Comparison of ENCODE assay signal across 24 cellular contexts in the genomic region with DNA sequence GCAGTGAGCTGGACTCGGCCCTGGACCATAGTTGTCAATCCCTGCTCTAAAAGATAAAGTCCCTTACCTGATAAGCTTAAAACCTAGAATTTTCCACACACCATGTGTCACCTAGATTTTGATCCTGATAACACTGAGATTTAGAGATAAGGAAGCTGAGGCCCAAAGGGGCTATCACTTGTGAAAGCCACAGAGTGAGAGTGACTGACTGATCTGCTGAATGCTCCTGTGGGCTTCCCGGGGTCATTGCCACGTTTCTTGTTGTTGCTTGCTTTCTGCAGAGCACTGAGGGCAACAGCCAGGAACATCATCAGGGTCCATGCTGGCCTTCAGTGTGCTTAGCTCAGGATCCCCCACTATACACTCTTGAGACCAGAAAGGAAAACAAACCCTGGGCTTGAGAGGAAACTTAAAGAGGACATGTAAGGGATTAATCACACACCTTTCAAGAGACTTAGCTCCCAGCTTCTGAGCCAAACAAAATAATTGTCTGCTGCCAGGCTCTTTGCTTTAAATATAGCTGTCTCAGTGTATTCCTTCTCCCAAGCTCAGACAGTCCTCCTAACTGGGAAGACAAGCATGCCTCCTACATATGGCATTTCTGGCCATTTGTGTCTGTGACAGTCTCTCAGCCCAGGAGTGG.
DNase-seq lines count a peak whose midpoint lies in the region; ATAC-seq and TF ChIP-seq lines count a peak whose summit lies in the region.
"Had no signal": no experiment of that assay in that cellular context is flagged by ENCODE, and none has a peak within 500 bp of the region (broad histone marks: within the 10 kb centered on the region; RNA-seq: fewer than 3 reads in every experiment).

No MANE protein-coding gene starts in this region.

- H3K27ac Mint-ChIP-seq in nephron, result peak overlapping the region; percentile 36 to 58 (median 39)
- H3K27ac Mint-ChIP-seq: activated CD4-positive, alpha-beta memory T cell treated with anti-CD3 and anti-CD28 coated beads for 36 hours; activated naive CD4-positive, alpha-beta T cell treated with anti-CD3 and anti-CD28 coated beads, Interleukin-2, amount 50 U/mL, for 72 hours; CD8-positive, alpha-beta T cell; stimulated activated naive CD8-positive, alpha-beta T cell treated with anti-CD3 and anti-CD28 coated beads, Interleukin-15, Interleukin-2, amounts not matched to agents 100 ng/mL and 50 ng/mL, for 24 hours; T-helper 1 cell treated with Interleukin-12 subunit alpha and Interleukin-12 subunit beta and Interleukin-4 antibody, amounts not matched to agents 30 μg/mL and 1 μg/mL, for 36 hours; type B pancreatic cell had no signal

- no peaks in the 10 kb centered on the region for H4K20me1 ChIP-seq in IMR-90 (ENCODE audit: insufficient read depth, low read length)

- no TSS peak for BruUV-seq in IMR-90 (replicated peaks; lab: Mats Ljungman, UMichigan)

- WGBS in IMR-90 (ENCODE audit: extremely low coverage in 2 of 2, insufficient read length in 1 of 2), 2 experiments, result no CpG with 5 or more reads among the region's 3 CpGs

- H2BK5ac ChIP-seq in IMR-90 (ENCODE audit: low read depth, low read length, poor library complexity, severe bottlenecking), result no peak overlapping the region

- H3K27ac ChIP-seq in ACC112 (ENCODE audit: low read depth, low read length) (peak overlapping the region; percentile 79), IMR-90 (ENCODE audit: insufficient read depth, low read length) (no peak overlapping the region), cingulate gyrus (ENCODE audit: low read depth, low read length) (peak overlapping the region; percentile 35), ascending aorta (no peak overlapping the region)
- H3K27ac ChIP-seq: esophagus squamous epithelium had no signal

- peaks cover 4% of the 10 kb centered on the region for H3K27me3 Mint-ChIP-seq in nephron (ENCODE audit: low read depth)
- H3K27me3 Mint-ChIP-seq: type B pancreatic cell had no signal

- no peak for TF ChIP-seq RAD21 in IMR-90 (IDR thresholded peaks at IDR 0.05; ENCODE audit: low read length)

- H2AK9ac ChIP-seq in IMR-90 (replicated peaks; ENCODE audit: low read depth, low read length, poor library complexity), result no peak overlapping the region

- no peaks in the 10 kb centered on the region for H3K79me1 ChIP-seq in IMR-90 (ENCODE audit: low read depth in 1 of 2, low read length in 2 of 2)

- POLR2A ChIA-PET in IMR-90 (lab: Charles Lee; ENCODE audit: unreplicated experiment), result no interaction called here

- H3K23ac ChIP-seq in IMR-90 (ENCODE audit: low read depth, low read length), result no peak overlapping the region

- in situ Hi-C loops in IMR-90 (cut with MboI; ENCODE audit: low sequenced_read_pairs), result no loop called here

- ATAC-seq in IMR-90 (ENCODE audit: low read depth), result no peak
- ATAC-seq: activated naive CD4-positive, alpha-beta T cell treated with anti-CD3 and anti-CD28 coated beads, Interleukin-2, amount 50 U/mL, for 72 hours; CD8-positive, alpha-beta T cell had no signal

- H2BK20ac ChIP-seq in IMR-90 (ENCODE audit: low read depth, low read length), result no peak overlapping the region

- H2AFZ ChIP-seq in ACC112 (ENCODE audit: low read length, unreplicated experiment), result no peak overlapping the region
- no peak overlapping the region for H2AFZ ChIP-seq in IMR-90 (replicated peaks; ENCODE audit: low read length, poor library complexity)

- no peak overlapping the region for H3K9ac ChIP-seq in IMR-90 (ENCODE audit: low read depth, low read length)

- no peaks in the 10 kb centered on the region for H3K9me3 Mint-ChIP-seq in nephron
- H3K9me3 Mint-ChIP-seq: activated CD4-positive, alpha-beta memory T cell treated with anti-CD3 and anti-CD28 coated beads for 36 hours; activated naive CD4-positive, alpha-beta T cell treated with anti-CD3 and anti-CD28 coated beads, Interleukin-2, amount 50 U/mL, for 72 hours; CD8-positive, alpha-beta T cell; stimulated activated naive CD8-positive, alpha-beta T cell treated with anti-CD3 and anti-CD28 coated beads, Interleukin-15, Interleukin-2, amounts not matched to agents 100 ng/mL and 50 ng/mL, for 24 hours; T-helper 1 cell treated with Interleukin-12 subunit alpha and Interleukin-12 subunit beta and Interleukin-4 antibody, amounts not matched to agents 30 μg/mL and 1 μg/mL, for 36 hours; type B pancreatic cell had no signal

- H3K36me3 ChIP-seq in ACC112 (ENCODE audit: insufficient read depth, low read length), result no peaks in the 10 kb centered on the region
- no peaks in the 10 kb centered on the region for H3K36me3 ChIP-seq in IMR-90 (ENCODE audit: control insufficient read depth, insufficient read depth, low read length)
- H3K36me3 ChIP-seq in ascending aorta, result no peaks in the 10 kb centered on the region
- H3K36me3 ChIP-seq: esophagus squamous epithelium had no signal

- 0 out of 2 replicates have a peak overlapping the region, but pooled peaks have one; percentile 5 for H3K14ac ChIP-seq in IMR-90 (replicated peaks; ENCODE audit: low read depth, low read length)

- no peak overlapping the region for H4K5ac ChIP-seq in IMR-90 (ENCODE audit: low read depth, low read length)

- H3K4me1 Mint-ChIP-seq in nephron, result peaks cover 69% of the 10 kb centered on the region

- no peak overlapping the region for H3K56ac ChIP-seq in IMR-90 (ENCODE audit: extremely low read depth, insufficient read depth, low read length)

- no peak overlapping the region for H3K4ac ChIP-seq in IMR-90 (ENCODE audit: low read depth, low read length)

- no peak overlapping the region for H2AK5ac ChIP-seq in IMR-90 (ENCODE audit: low read depth, low read length)

- dilution Hi-C loops in IMR-90 (cut with HindIII; ENCODE audit: low sequenced_read_pairs, unreplicated experiment), result no loop called here

- H3K4me3 ChIP-seq in ACC112 (ENCODE audit: low read depth, low read length) (no peak overlapping the region), IMR-90 (ENCODE audit: insufficient read depth, low read depth, low read length) (no peak overlapping the region), ascending aorta (no peak overlapping the region)
- H3K4me3 ChIP-seq: esophagus squamous epithelium had no signal

- intact Hi-C loops in IMR-90 (cut with micrococcal nuclease) (no loop called here), ascending aorta (cut with DNase I) (no loop called here)

- no peaks in the 10 kb centered on the region for H3K9me3 ChIP-seq in IMR-90 (ENCODE audit: control insufficient read depth, insufficient read depth, low read length)
- H3K9me3 ChIP-seq in ascending aorta, result no peaks in the 10 kb centered on the region
- H3K9me3 ChIP-seq: esophagus squamous epithelium had no signal

- no peak overlapping the region for H4K91ac ChIP-seq in IMR-90 (ENCODE audit: insufficient read depth, low read depth, low read length)

- H2BK15ac ChIP-seq in IMR-90 (ENCODE audit: low read depth, low read length), result no peak overlapping the region

- H4K8ac ChIP-seq in IMR-90 (ENCODE audit: low read depth in 2 of 2, low read length in 2 of 2), result no peak overlapping the region

- no peak overlapping the region for H3K4me3 Mint-ChIP-seq in nephron
- H3K4me3 Mint-ChIP-seq: activated CD4-positive, alpha-beta memory T cell treated with anti-CD3 and anti-CD28 coated beads for 36 hours; CD8-positive, alpha-beta T cell; stimulated activated naive CD8-positive, alpha-beta T cell treated with anti-CD3 and anti-CD28 coated beads, Interleukin-15, Interleukin-2, amounts not matched to agents 100 ng/mL and 50 ng/mL, for 24 hours; T-helper 1 cell treated with Interleukin-12 subunit alpha and Interleukin-12 subunit beta and Interleukin-4 antibody, amounts not matched to agents 30 μg/mL and 1 μg/mL, for 36 hours; type B pancreatic cell had no signal

- H3K27me3 ChIP-seq in ACC112 (ENCODE audit: insufficient read depth, low read length) (no peaks in the 10 kb centered on the region), IMR-90 (ENCODE audit: control insufficient read depth, insufficient read depth, low read length) (peaks cover 1% of the 10 kb centered on the region), ascending aorta (no peaks in the 10 kb centered on the region)
- H3K27me3 ChIP-seq: esophagus squamous epithelium had no signal

- H3K79me2 ChIP-seq in ACC112 (ENCODE audit: control insufficient read depth, insufficient read depth, low read length, unreplicated experiment), result no peaks in the 10 kb centered on the region

- no peaks in the 10 kb centered on the region for H3K9me1 ChIP-seq in IMR-90 (ENCODE audit: insufficient read depth, low read length)

- H3K4me1 ChIP-seq in ACC112 (ENCODE audit: control insufficient read depth, insufficient read depth, low read length, unreplicated experiment), result peaks cover 71% of the 10 kb centered on the region
- H3K4me1 ChIP-seq in IMR-90 (ENCODE audit: control insufficient read depth, insufficient read depth, low read length), result peaks cover 6% of the 10 kb centered on the region
- H3K4me1 ChIP-seq in ascending aorta, result peaks cover 0 to 2% of the 10 kb centered on the region in 2 donors

- H3K18ac ChIP-seq in IMR-90 (ENCODE audit: low read depth, low read length), result peak overlapping the region; percentile 34; the same call in 1 of the 2 replicates

- no peak for TF ChIP-seq CTCF in IMR-90 (conservative IDR thresholded peaks at IDR 0.05; ENCODE audit: low read depth, low read length)
- no peak for TF ChIP-seq CTCF in nephron (IDR thresholded peaks at IDR 0.05; ENCODE audit: unreplicated experiment in 3 of 3)
- no peak for TF ChIP-seq CTCF in ascending aorta (IDR thresholded peaks at IDR 0.05)

- no peak overlapping the region for H2BK120ac ChIP-seq in IMR-90 (ENCODE audit: low read depth, low read length)

- TF ChIP-seq POLR2A in IMR-90 (IDR thresholded peaks at IDR 0.05; ENCODE audit: low read depth, low read length), result no peak

- DNase-seq in IMR-90, result no peak
- no peak for DNase-seq in activated naive CD4-positive, alpha-beta T cell treated with Interleukin-2 at 50 U/mL for 16 hours
- no peak for DNase-seq in activated effector memory CD4-positive, alpha-beta T cell treated with anti-CD3 and anti-CD28 coated beads, Interleukin-2, amount 50 U/mL, for 16 hours
- DNase-seq in medulla oblongata (ENCODE audit: extremely low spot score), result no peak
- DNase-seq in ascending aorta (ENCODE audit: low spot score in 2 of 2), result no peak
- DNase-seq: activated CD4-positive, alpha-beta memory T cell treated with anti-CD3 and anti-CD28 coated beads for 36 hours; activated T-cell treated with anti-CD3 and anti-CD28 coated beads, Interleukin-2, amount 50 U/mL, for 1 hour; caudate nucleus; CD8-positive, alpha-beta T cell; esophagus squamous epithelium; GOT3; head of caudate nucleus; kidney; NCI-H1930; NCI-H510A; retina; SHP77 treated with DMSO at 0.1 percent for 48 hours had no signal

- CTCF ChIA-PET in IMR-90 (lab: Yijun Ruan, JAX), result no interaction called here

- no peak overlapping the region for H3K4me2 ChIP-seq in IMR-90 (ENCODE audit: low read depth, low read length)

- H3K36me3 Mint-ChIP-seq in nephron (ENCODE audit: low read depth), result no peaks in the 10 kb centered on the region
- H3K36me3 Mint-ChIP-seq: activated CD4-positive, alpha-beta memory T cell treated with anti-CD3 and anti-CD28 coated beads for 36 hours; activated naive CD4-positive, alpha-beta T cell treated with anti-CD3 and anti-CD28 coated beads, Interleukin-2, amount 50 U/mL, for 72 hours; CD8-positive, alpha-beta T cell; type B pancreatic cell had no signal

TF ChIP-seq in IMR-90, 13 proteins besides CTCF, POLR2A, EP300 and RAD21 (continues in another document):
- no peak for TF ChIP-seq SMC3 (IDR thresholded peaks at IDR 0.05; ENCODE audit: low read depth, low read length)
- no peak for TF ChIP-seq RFX5 (IDR thresholded peaks at IDR 0.05; ENCODE audit: low read depth, low read length)
- TF ChIP-seq FOS (IDR thresholded peaks at IDR 0.05; ENCODE audit: low read depth, low read length), result no peak

Comparison
In these comparisons a context has a peak if more than half of its experiments do, and no peak if none do; other contexts are left out.
1. H3K27ac ChIP-seq: peak in ACC112 (single experiment) and cingulate gyrus (single experiment); none in IMR-90 (single experiment) and ascending aorta (0 of 2).